Comparison of ENCODE assay signal across 7 cellular contexts in the genomic region with DNA sequence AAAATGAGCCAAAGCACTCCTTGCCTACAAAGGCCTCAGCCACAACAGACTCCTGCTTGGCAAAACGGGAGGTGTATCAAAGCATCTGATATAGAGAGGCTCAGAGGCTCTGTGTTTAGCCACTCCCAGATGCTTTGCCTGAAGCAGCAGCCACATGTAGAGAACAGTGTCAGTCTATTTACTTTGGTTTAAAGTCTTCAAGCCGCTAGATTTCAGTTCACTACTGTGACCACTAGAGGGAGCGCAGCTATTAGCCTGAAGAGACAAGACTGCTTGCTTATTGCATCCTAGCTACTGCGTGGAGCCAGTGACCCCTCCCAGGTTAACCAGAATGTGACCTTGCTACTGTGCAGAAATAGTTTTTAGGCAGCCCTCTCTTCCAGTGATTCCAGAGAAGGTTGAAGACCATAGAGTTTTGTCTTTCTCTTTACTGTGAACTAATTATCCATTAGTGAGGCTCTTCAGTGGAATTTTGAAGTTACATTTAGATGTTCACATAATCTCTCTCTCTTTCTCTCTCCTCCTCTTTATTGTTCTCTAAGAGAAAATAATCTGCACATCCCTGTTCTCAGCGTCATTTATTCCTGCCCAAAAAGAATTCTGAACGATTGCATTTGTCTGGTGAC. TPM values are rescaled to one million over a fixed set of nuclear protein-coding genes. Genes with fewer than 3 reads are reported as not detected.
A peak's percentile ranks its signal among the peaks of the same experiment; 100 is the strongest.
DNase-seq lines count a peak whose midpoint lies in the region; ATAC-seq and TF ChIP-seq lines count a peak whose summit lies in the region.

No MANE protein-coding gene starts in this region.

- peaks cover 21% of the 10 kb centered on the region for H3K27me3 Mint-ChIP-seq in activated naive CD8-positive, alpha-beta T cell treated with anti-CD3 and anti-CD28 coated beads for 36 hours

- no peak overlapping the region for H3K4me3 ChIP-seq in cardiac muscle cell
- no peak overlapping the region for H3K4me3 ChIP-seq in psoas muscle

- H3K27me3 ChIP-seq in cardiac muscle cell (peaks cover 2% of the 10 kb centered on the region), psoas muscle (ENCODE audit: insufficient read depth in 3 of 3, low read length in 2 of 3) (no peaks in the 10 kb centered on the region)

- no peaks in the 10 kb centered on the region for H3K36me3 Mint-ChIP-seq in activated naive CD8-positive, alpha-beta T cell treated with anti-CD3 and anti-CD28 coated beads for 36 hours

- no peak overlapping the region for H3K27ac Mint-ChIP-seq in activated naive CD8-positive, alpha-beta T cell treated with anti-CD3 and anti-CD28 coated beads for 36 hours

- H3K4me1 Mint-ChIP-seq in activated naive CD8-positive, alpha-beta T cell treated with anti-CD3 and anti-CD28 coated beads for 36 hours = no peaks in the 10 kb centered on the region

- intact Hi-C loops in psoas muscle (cut with DNase I) = loop anchor here (5.0 kb wide), 1 partner anchor 282 kb away; no protein-coding TSS in a partner anchor

- peak; percentile 99 for ATAC-seq in HG02642 (IDR thresholded peaks at IDR 0.05; ENCODE audit: poor library complexity, unreplicated experiment)
- peak; percentile 99 for ATAC-seq in SK-N-SH treated with all-trans-retinoic acid at 6 μM for 48 hours
- peak; percentile 36 to 75 (median 72) for ATAC-seq in psoas muscle

- TF ChIP-seq CTCF in GM13976 (IDR thresholded peaks at IDR 0.05; ENCODE audit: borderline replicate concordance, control extremely low read depth, extremely low read depth, insufficient read depth, missing control alignments) = peak; percentile 84
- peak; percentile 94 for TF ChIP-seq CTCF in cardiac muscle cell (IDR thresholded peaks at IDR 0.05; ENCODE audit: low read depth, low read length)
- peak; percentile 82 for TF ChIP-seq CTCF in psoas muscle (IDR thresholded peaks at IDR 0.05)

- DNase-seq in GM13976 (ENCODE audit: low spot score) (peak; percentile 29), NCI-H1092 (lab: John Stamatoyannopoulos, UW) (peak; percentile 79), cardiac muscle cell (ENCODE audit: low read depth in 1 of 2, low spot score in 1 of 2) (peak; percentile 91 to 93), psoas muscle (peak in 1 of 2 donors; percentile 12)
- peak; percentile 38 for DNase-seq in activated naive CD8-positive, alpha-beta T cell treated with anti-CD3 and anti-CD28 coated beads for 36 hours

- H3K4me3 Mint-ChIP-seq in activated naive CD8-positive, alpha-beta T cell treated with anti-CD3 and anti-CD28 coated beads for 36 hours = no peak overlapping the region

- in situ Hi-C loops in GM13976 (cut with MboI; ENCODE audit: low sequenced_read_pairs, unreplicated experiment) = no loop called here

- 8 to 10% (median 8%) methylated on average over 6 of the region's 6 CpGs for WGBS in psoas muscle, 3 donors

- H3K36me3 ChIP-seq in cardiac muscle cell (no peaks in the 10 kb centered on the region), psoas muscle (ENCODE audit: insufficient read depth in 1 of 2, low read depth in 1 of 2) (no peaks in the 10 kb centered on the region)

- no peak overlapping the region for H3K27ac ChIP-seq in cardiac muscle cell
- H3K27ac ChIP-seq in psoas muscle = no peak overlapping the region

- no peaks in the 10 kb centered on the region for H3K4me1 ChIP-seq in cardiac muscle cell (ENCODE audit: low read depth)
- H3K4me1 ChIP-seq in psoas muscle = no peaks in the 10 kb centered on the region

- H3K9me3 ChIP-seq in cardiac muscle cell (ENCODE audit: low read depth) (no peaks in the 10 kb centered on the region), psoas muscle (no peaks in the 10 kb centered on the region)

- H3K9me3 Mint-ChIP-seq in activated naive CD8-positive, alpha-beta T cell treated with anti-CD3 and anti-CD28 coated beads for 36 hours = no peaks in the 10 kb centered on the region

TF ChIP-seq in SK-N-SH treated with all-trans-retinoic acid at 6 μM for 48 hours, 23 proteins besides CTCF, POLR2A, EP300 and RAD21:
- TF ChIP-seq OSR1 (CRISPR knock-in tag; IDR thresholded peaks at IDR 0.05) = no peak

RNA-seq across cellular contexts. Expression of gene BMP3, which starts 39.3 kb away (rescaled TPM):
- not detected for total RNA-seq in activated naive CD8-positive, alpha-beta T cell treated with anti-CD3 and anti-CD28 coated beads for 36 hours
- total RNA-seq in cardiac muscle cell (0.03 TPM in 1 of 2 replicates, not detected in the other), psoas muscle (under 1 TPM in 1 of 4 donors, not detected in 3; 0.09 TPM)
- polyA plus RNA-seq in cardiac muscle cell (0.02 TPM in 1 of 2 replicates, not detected in the other), psoas muscle (under 1 TPM; 0.03 to 0.09 (median 0.03) TPM)
